In the genomic region with DNA sequence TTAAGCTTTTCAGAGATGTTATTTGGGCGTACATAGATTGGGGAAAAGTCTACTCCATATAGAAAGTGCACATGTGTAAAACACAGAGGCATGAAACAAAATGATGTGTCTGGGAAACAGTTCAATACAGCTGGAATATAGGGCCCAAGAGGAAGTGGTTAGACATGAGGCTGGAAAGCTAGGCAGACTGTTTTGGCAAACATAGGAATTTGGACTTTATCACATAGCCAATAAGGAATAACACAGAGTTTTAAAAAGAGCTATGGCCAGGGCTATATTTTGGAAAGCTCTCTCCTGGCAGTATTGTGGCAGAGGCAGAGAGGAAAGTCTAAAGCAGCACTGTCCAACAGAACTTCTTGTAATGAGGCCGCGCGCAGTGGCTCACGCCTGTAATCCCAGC, we compare ENCODE assay signal across 14 cellular contexts. TPM values are rescaled to one million over a fixed set of nuclear protein-coding genes. Genes with fewer than 3 reads are reported as not detected.
DNase-seq lines count a peak whose midpoint lies in the region; ATAC-seq and TF ChIP-seq lines count a peak whose summit lies in the region.
"Had no signal": no experiment of that assay in that cellular context is flagged by ENCODE, and none has a peak within 500 bp of the region (broad histone marks: within the 10 kb centered on the region; RNA-seq: fewer than 3 reads in every experiment).

No MANE protein-coding gene starts in this region.

- H2BK120ac ChIP-seq in IMR-90 (ENCODE audit: low read depth, low read length), result no peak overlapping the region

- CTCF ChIA-PET in IMR-90 (lab: Yijun Ruan, JAX), result interaction anchor here (1.0 to 2.2 kb wide), 2 partner anchors 11 to 80 kb away, joined by 5 to 7 read pairs; no protein-coding TSS in a partner anchor

- no peak overlapping the region for H3K4ac ChIP-seq in IMR-90 (ENCODE audit: low read depth, low read length)

- no peaks in the 10 kb centered on the region for H3K9me3 Mint-ChIP-seq in activated naive CD8-positive, alpha-beta T cell treated with anti-CD3 and anti-CD28 coated beads, Interleukin-2, amount 10 ng/mL, durations not matched to agents 7 days and 5 days
- no peaks in the 10 kb centered on the region for H3K9me3 Mint-ChIP-seq in naive thymus-derived CD8-positive, alpha-beta T cell

- dilution Hi-C loops in IMR-90 (cut with HindIII; ENCODE audit: low sequenced_read_pairs, unreplicated experiment), result no loop called here

- intact Hi-C loops in IMR-90 (cut with micrococcal nuclease), result no loop called here

- POLR2A ChIA-PET in IMR-90 (lab: Charles Lee; ENCODE audit: unreplicated experiment), result no interaction called here
- POLR2A ChIA-PET in activated naive CD8-positive, alpha-beta T cell treated with anti-CD3 and anti-CD28 coated beads, Interleukin-2, amount 10 ng/mL, durations not matched to agents 7 days and 5 days (lab: Charles Lee), result interaction anchor here (0.6 to 10.2 kb wide), 3 partner anchors 8 to 126 kb away, joined by 3 to 261 read pairs (median 5); partner anchors contain the start of gene HLA-DMA
- POLR2A ChIA-PET in naive thymus-derived CD8-positive, alpha-beta T cell (lab: Charles Lee), result interaction anchor here (1.5 to 21.1 kb wide), 4 partner anchors 9 to 71 kb away, joined by 6 to 510 read pairs (median 240); partner anchors contain the start of genes HLA-DMA and HLA-DMB

- no peaks in the 10 kb centered on the region; the same call in 1 of the 2 replicates for H4K20me1 ChIP-seq in IMR-90 (ENCODE audit: insufficient read depth, low read length)

- H2AFZ ChIP-seq in IMR-90 (replicated peaks; ENCODE audit: low read length, poor library complexity), result no peak overlapping the region

- H3K36me3 Mint-ChIP-seq in activated naive CD8-positive, alpha-beta T cell treated with anti-CD3 and anti-CD28 coated beads, Interleukin-2, amount 10 ng/mL, durations not matched to agents 7 days and 5 days, result peaks cover 23% of the 10 kb centered on the region
- no peaks in the 10 kb centered on the region for H3K36me3 Mint-ChIP-seq in naive thymus-derived CD8-positive, alpha-beta T cell

- H3K27me3 Mint-ChIP-seq in activated naive CD8-positive, alpha-beta T cell treated with anti-CD3 and anti-CD28 coated beads, Interleukin-2, amount 10 ng/mL, durations not matched to agents 7 days and 5 days, result no peaks in the 10 kb centered on the region
- H3K27me3 Mint-ChIP-seq in naive thymus-derived CD8-positive, alpha-beta T cell, result peaks cover 0 to 2% (median 0%) of the 10 kb centered on the region in 5 donors

- no peaks in the 10 kb centered on the region for H3K27me3 ChIP-seq in IMR-90 (ENCODE audit: control insufficient read depth, insufficient read depth, low read length)

- no TSS peak for BruUV-seq in IMR-90 (replicated peaks; lab: Mats Ljungman, UMichigan)

- TF ChIP-seq CTCF in C4-2B (conservative IDR thresholded peaks at IDR 0.05), result no peak
- no peak for TF ChIP-seq CTCF in IMR-90 (conservative IDR thresholded peaks at IDR 0.05; ENCODE audit: low read depth, low read length)

- peaks cover 4% of the 10 kb centered on the region; the same call in 1 of the 2 replicates for H3K4me1 ChIP-seq in IMR-90 (ENCODE audit: control insufficient read depth, insufficient read depth, low read length)
- H3K4me1 ChIP-seq: Caco-2 had no signal

- H3K27ac ChIP-seq in C4-2B (peak overlapping the region; percentile 38; the same call in 1 of the 2 replicates), IMR-90 (ENCODE audit: insufficient read depth, low read length) (no peak overlapping the region)

- no peaks in the 10 kb centered on the region for H3K36me3 ChIP-seq in IMR-90 (ENCODE audit: control insufficient read depth, insufficient read depth, low read length)

- no peaks in the 10 kb centered on the region for H3K9me3 ChIP-seq in IMR-90 (ENCODE audit: control insufficient read depth, insufficient read depth, low read length)
- H3K9me3 ChIP-seq: Caco-2 had no signal

- no peak overlapping the region for H2AK5ac ChIP-seq in IMR-90 (ENCODE audit: low read depth, low read length)

- no peak overlapping the region for H3K4me3 ChIP-seq in IMR-90 (ENCODE audit: insufficient read depth, low read depth, low read length)

- DNase-seq in IMR-90 (peak; percentile 28), retina (no peak), NCI-H510A (lab: John Stamatoyannopoulos, UW) (no peak)
- no peak for DNase-seq in activated naive CD8-positive, alpha-beta T cell treated with anti-CD3 and anti-CD28 coated beads, Interleukin-2, amount 10 ng/mL, durations not matched to agents 7 days and 5 days
- no peak for DNase-seq in naive thymus-derived CD8-positive, alpha-beta T cell
- DNase-seq: activated naive CD4-positive, alpha-beta T cell treated with anti-CD3 and anti-CD28 coated beads, Interleukin-2, amount 50 U/mL, for 16 hours; Caco-2; NCI-H187; NCI-H774; Right ventricle myocardium superior had no signal

- in situ Hi-C loops in IMR-90 (cut with MboI; ENCODE audit: low sequenced_read_pairs), result loop anchor here (25.0 kb wide), 1 partner anchor 779 kb away; the partner anchor contains the start of genes AGER, AGPAT1, GPSM3 and PBX2

- no peak overlapping the region for H2BK15ac ChIP-seq in IMR-90 (ENCODE audit: low read depth, low read length)

- no peak overlapping the region for H3K14ac ChIP-seq in IMR-90 (replicated peaks; ENCODE audit: low read depth, low read length)

- no peaks in the 10 kb centered on the region; the same call in 1 of the 2 replicates for H3K9me1 ChIP-seq in IMR-90 (ENCODE audit: insufficient read depth, low read length)

- no peak for ATAC-seq in IMR-90 (ENCODE audit: low read depth)
- no peak for ATAC-seq in activated naive CD8-positive, alpha-beta T cell treated with anti-CD3 and anti-CD28 coated beads, Interleukin-2, amount 10 ng/mL, durations not matched to agents 7 days and 5 days (ENCODE audit: low read depth)
- no peak for ATAC-seq in naive thymus-derived CD8-positive, alpha-beta T cell
- no peak for ATAC-seq in HG03196 (IDR thresholded peaks at IDR 0.05; ENCODE audit: unreplicated experiment)
- no peak for ATAC-seq in GM18502 (IDR thresholded peaks at IDR 0.05; ENCODE audit: poor library complexity, unreplicated experiment)
- ATAC-seq: activated CD4-positive, CD25-positive, alpha-beta regulatory T cell treated with anti-CD3 and anti-CD28 coated beads, Interleukin-2, amount 50 U/mL, for 24 hours had no signal

- no peak overlapping the region for H3K4me2 ChIP-seq in IMR-90 (ENCODE audit: low read depth, low read length)

- no peak overlapping the region for H3K9ac ChIP-seq in IMR-90 (ENCODE audit: low read depth, low read length)

- WGBS in IMR-90 (ENCODE audit: extremely low coverage in 2 of 2, insufficient read length in 1 of 2), 2 experiments, result 100% methylated on average over 2 of the region's 5 CpGs; no CpG with 5 or more reads in 1 of the 2 experiments

- no peak overlapping the region for H2BK20ac ChIP-seq in IMR-90 (ENCODE audit: low read depth, low read length)

- H3K23ac ChIP-seq in IMR-90 (ENCODE audit: low read depth, low read length), result no peak overlapping the region

- H3K4me1 Mint-ChIP-seq in activated naive CD8-positive, alpha-beta T cell treated with anti-CD3 and anti-CD28 coated beads, Interleukin-2, amount 10 ng/mL, durations not matched to agents 7 days and 5 days, result peaks cover 50% of the 10 kb centered on the region
- peaks cover 44 to 63% (median 56%) of the 10 kb centered on the region in 4 donors for H3K4me1 Mint-ChIP-seq in naive thymus-derived CD8-positive, alpha-beta T cell

- no peak overlapping the region for H3K18ac ChIP-seq in IMR-90 (ENCODE audit: low read depth, low read length)

- H4K5ac ChIP-seq in IMR-90 (ENCODE audit: low read depth, low read length), result no peak overlapping the region

- H2AK9ac ChIP-seq in IMR-90 (replicated peaks; ENCODE audit: low read depth, low read length, poor library complexity), result no peak overlapping the region

- no peak overlapping the region for H3K56ac ChIP-seq in IMR-90 (ENCODE audit: extremely low read depth, insufficient read depth, low read length)

- H4K8ac ChIP-seq in IMR-90 (ENCODE audit: low read depth in 2 of 2, low read length in 2 of 2), result no peak overlapping the region

- no peak for TF ChIP-seq RAD21 in IMR-90 (IDR thresholded peaks at IDR 0.05; ENCODE audit: low read length)

- no peak overlapping the region for H4K91ac ChIP-seq in IMR-90 (ENCODE audit: insufficient read depth, low read depth, low read length)

- H2BK5ac ChIP-seq in IMR-90 (ENCODE audit: low read depth, low read length, poor library complexity, severe bottlenecking), result no peak overlapping the region

- peak overlapping the region; percentile 37 for H3K4me3 Mint-ChIP-seq in activated naive CD8-positive, alpha-beta T cell treated with anti-CD3 and anti-CD28 coated beads, Interleukin-2, amount 10 ng/mL, durations not matched to agents 7 days and 5 days
- H3K4me3 Mint-ChIP-seq in naive thymus-derived CD8-positive, alpha-beta T cell, result peak overlapping the region in 9 of 10 donors; percentile 1 to 83 (median 52)

- no peak for TF ChIP-seq POLR2A in IMR-90 (IDR thresholded peaks at IDR 0.05; ENCODE audit: low read depth, low read length)

- no peak overlapping the region for H3K27ac Mint-ChIP-seq in activated naive CD8-positive, alpha-beta T cell treated with anti-CD3 and anti-CD28 coated beads, Interleukin-2, amount 10 ng/mL, durations not matched to agents 7 days and 5 days
- H3K27ac Mint-ChIP-seq in naive thymus-derived CD8-positive, alpha-beta T cell, result peak overlapping the region; percentile 31 to 96 (median 83)

- H3K79me1 ChIP-seq in IMR-90 (ENCODE audit: low read depth in 1 of 2, low read length in 2 of 2), result peaks cover 10 to 46% of the 10 kb centered on the region in 2 experiments; a peak in 3 of 4 replicates

RNA-seq across cellular contexts. Expression of gene BRD2, which starts 2.5 kb away (rescaled TPM):
- total RNA-seq in IMR-90 (2012; rRNA removed), result 75.8 and 99.5 TPM in 2 replicates
- polyA plus RNA-seq in IMR-90 (2012; rRNA removed), result 140 and 144 TPM in 2 replicates
- 50.6 and 64.6 TPM in 2 replicates for polyA plus RNA-seq in IMR-90 (2012; cell fraction: cytosol; rRNA removed)
- 171 and 486 TPM in 2 replicates for polyA plus RNA-seq in IMR-90 (2012; cell fraction: nucleus; rRNA removed; ENCODE audit: low replicate concordance)
- total RNA-seq in activated naive CD8-positive, alpha-beta T cell treated with anti-CD3 and anti-CD28 coated beads, Interleukin-2, amount 10 ng/mL, durations not matched to agents 7 days and 5 days, result 100 to 1,000 TPM; 365 to 371 TPM
- 100 to 1,000 TPM; 454 to 455 TPM for total RNA-seq in naive thymus-derived CD8-positive, alpha-beta T cell
- 10 to 100 TPM; 24.5 to 72.8 (median 29.8) TPM for polyA plus RNA-seq in naive thymus-derived CD8-positive, alpha-beta T cell

RNA-seq across cellular contexts. Expression of gene HLA-DMA, which starts 13.0 kb away (rescaled TPM):
- 1.7 and 2.3 TPM in 2 replicates for total RNA-seq in IMR-90 (2012; rRNA removed)
- 8.3 and 8.4 TPM in 2 replicates for polyA plus RNA-seq in IMR-90 (2012; rRNA removed)
- 9.0 and 11.0 TPM in 2 replicates for polyA plus RNA-seq in IMR-90 (2012; cell fraction: cytosol; rRNA removed)
- 11.8 and 23.1 TPM in 2 replicates for polyA plus RNA-seq in IMR-90 (2012; cell fraction: nucleus; rRNA removed; ENCODE audit: low replicate concordance)
- 10 to 100 TPM; 32.1 to 36.1 TPM for total RNA-seq in activated naive CD8-positive, alpha-beta T cell treated with anti-CD3 and anti-CD28 coated beads, Interleukin-2, amount 10 ng/mL, durations not matched to agents 7 days and 5 days
- 10 to 100 TPM; 38.7 to 39.7 TPM for total RNA-seq in naive thymus-derived CD8-positive, alpha-beta T cell
- 10 to 100 TPM; 23.7 to 37.4 (median 26.9) TPM for polyA plus RNA-seq in naive thymus-derived CD8-positive, alpha-beta T cell

RNA-seq across cellular contexts. Expression of gene HLA-DMB, which starts 25.1 kb away (rescaled TPM):
- 0.18 and 0.28 TPM in 2 replicates for total RNA-seq in IMR-90 (2012; rRNA removed)
- 0.19 and 0.20 TPM in 2 replicates for polyA plus RNA-seq in IMR-90 (2012; rRNA removed)
- 0.10 and 0.18 TPM in 2 replicates for polyA plus RNA-seq in IMR-90 (2012; cell fraction: cytosol; rRNA removed)
- polyA plus RNA-seq in IMR-90 (2012; cell fraction: nucleus; rRNA removed; ENCODE audit: low replicate concordance), result 0.14 and 0.15 TPM in 2 replicates
- 10 to 100 TPM; 14.0 to 14.7 TPM for total RNA-seq in activated naive CD8-positive, alpha-beta T cell treated with anti-CD3 and anti-CD28 coated beads, Interleukin-2, amount 10 ng/mL, durations not matched to agents 7 days and 5 days
- total RNA-seq in naive thymus-derived CD8-positive, alpha-beta T cell, result 10 to 100 TPM; 23.0 to 23.5 TPM
- 10 to 100 TPM; 10.8 to 22.5 (median 16.8) TPM for polyA plus RNA-seq in naive thymus-derived CD8-positive, alpha-beta T cell
- total RNA-seq: Caco-2 had no signal

RNA-seq across cellular contexts. Expression of gene HLA-DOA, which starts 43.5 kb away (rescaled TPM):
- total RNA-seq in IMR-90 (2012; rRNA removed), result not detected in 2 replicates
- polyA plus RNA-seq in IMR-90 (2012; rRNA removed), result not detected in 2 replicates
- polyA plus RNA-seq in IMR-90 (2012; cell fraction: cytosol; rRNA removed), result not detected in 2 replicates
- polyA plus RNA-seq in IMR-90 (2012; cell fraction: nucleus; rRNA removed; ENCODE audit: low replicate concordance), result not detected in 2 replicates
- 1 to 10 TPM; 7.5 to 8.3 TPM for total RNA-seq in activated naive CD8-positive, alpha-beta T cell treated with anti-CD3 and anti-CD28 coated beads, Interleukin-2, amount 10 ng/mL, durations not matched to agents 7 days and 5 days
- total RNA-seq in naive thymus-derived CD8-positive, alpha-beta T cell, result 10 to 100 TPM; 50.7 to 51.7 TPM
- polyA plus RNA-seq in naive thymus-derived CD8-positive, alpha-beta T cell, result 10 to 100 TPM; 26.4 to 61.0 (median 33.2) TPM
- total RNA-seq: Caco-2 had no signal

Comparison
In these comparisons a context has a peak if more than half of its experiments do, and no peak if none do; other contexts are left out.
1. RNA of gene HLA-DMB, which starts 25.1 kb away (total RNA-seq): 23.0 to 23.5 TPM in naive thymus-derived CD8-positive, alpha-beta T cell and 14.0 to 14.7 TPM in activated naive CD8-positive, alpha-beta T cell treated with anti-CD3 and anti-CD28 coated beads, Interleukin-2, amount 10 ng/mL, durations not matched to agents 7 days and 5 days; 0.18 to 0.28 TPM in IMR-90; every median in the first group is over 10 times any median in the second.